In genomic region chr1:155057788-155058211, GRCh38 we compare ENCODE assay signal across 1 cellular context.
TF ChIP-seq lines count a peak whose summit lies in the region.

No MANE protein-coding gene starts in this region.

TF ChIP-seq in H1, 55 proteins besides CTCF, POLR2A, EP300 and RAD21:
- TF ChIP-seq BCL11A (IDR thresholded peaks at IDR 0.05; ENCODE audit: low read depth in 2 of 2, low read length in 2 of 2) (no peak), TEAD4 (IDR thresholded peaks at IDR 0.05; ENCODE audit: low read depth, low read length) (peak; percentile 77)
